12 cellular contexts compared by ENCODE assay signal in the genomic region with DNA sequence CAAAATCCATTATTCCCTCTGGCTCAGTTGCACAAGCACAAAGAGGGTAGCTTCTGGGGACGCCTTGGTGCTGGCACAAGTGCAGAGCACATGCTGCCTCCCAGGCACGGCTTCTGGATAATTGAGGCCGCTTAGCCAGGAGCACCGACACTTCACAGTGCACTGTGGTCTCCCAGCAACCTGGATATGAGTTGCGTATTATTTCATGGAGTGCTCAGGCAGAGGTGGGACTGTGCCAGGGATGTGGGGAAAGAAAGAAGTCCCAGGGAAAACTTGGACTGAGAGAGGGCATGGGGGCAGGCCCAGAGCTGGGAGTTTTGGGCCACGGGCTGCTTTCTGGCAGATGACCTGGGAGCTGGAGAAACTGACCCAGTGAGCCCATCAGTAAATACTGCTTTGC. TPM values are rescaled to one million over a fixed set of nuclear protein-coding genes. Genes with fewer than 3 reads are reported as not detected.
DNase-seq lines count a peak whose midpoint lies in the region; ATAC-seq, FAIRE-seq and TF ChIP-seq lines count a peak whose summit lies in the region.
"Had no signal": no experiment of that assay in that cellular context is flagged by ENCODE, and none has a peak within 500 bp of the region (broad histone marks: within the 10 kb centered on the region; RNA-seq: fewer than 3 reads in every experiment).

No MANE protein-coding gene starts in this region.

- H3K27ac ChIP-seq in VCaP (peak overlapping the region; percentile 81), lung (ENCODE audit: low read depth in 1 of 2, low read length in 1 of 2) (peak overlapping the region; percentile 24 to 62), substantia nigra (ENCODE audit: low read depth, low read length, poor library complexity, severe bottlenecking) (no peak overlapping the region)
- H3K27ac ChIP-seq: BLaER1 treated with 17β-estradiol and CSF1 and Interleukin-3, amounts not matched to agents 10 nM and 100 nM had no signal

- TF ChIP-seq CTCF in VCaP (conservative IDR thresholded peaks at IDR 0.05) (no peak), lung (IDR thresholded peaks at IDR 0.05; ENCODE audit: control extremely low read depth, extremely low read depth) (no peak)

- TF ChIP-seq POLR2A in GM12892 (IDR thresholded peaks at IDR 0.05; ENCODE audit: low read depth, low read length): no peak

- H3K27me3 ChIP-seq in lung (ENCODE audit: control insufficient read depth, insufficient read depth): no peaks in the 10 kb centered on the region
- H3K27me3 ChIP-seq: BLaER1 treated with 17β-estradiol and CSF1 and Interleukin-3, amounts not matched to agents 10 nM and 100 nM had no signal

- no peaks in the 10 kb centered on the region for H3K9me3 ChIP-seq in lung (ENCODE audit: control insufficient read depth in 2 of 2, insufficient read depth in 1 of 2, low read length in 1 of 2)
- H3K9me3 ChIP-seq: BLaER1 treated with 17β-estradiol and CSF1 and Interleukin-3, amounts not matched to agents 10 nM and 100 nM had no signal

- H3K36me3 ChIP-seq in lung (ENCODE audit: control insufficient read depth in 2 of 2, insufficient read depth in 2 of 2, low read length in 2 of 2): peaks cover 0 to 24% of the 10 kb centered on the region in 2 donors

- H3K4me1 ChIP-seq in lung (ENCODE audit: control insufficient read depth in 2 of 2, insufficient read depth in 2 of 2, low read length in 2 of 2): peaks cover 29 to 38% of the 10 kb centered on the region in 2 donors

- FAIRE-seq in GM12892 (lab: Jason Lieb, UNC) (no peak), frontal cortex (lab: Jason Lieb, UNC) (no peak)

- WGBS in lung, 2 donors: 62 to 81% methylated on average over 6 of the region's 6 CpGs

- H3K4me3 ChIP-seq in lung: no peak overlapping the region
- H3K4me3 ChIP-seq: BLaER1 treated with 17β-estradiol and CSF1 and Interleukin-3, amounts not matched to agents 10 nM and 100 nM had no signal

- DNase-seq in globus pallidus (ENCODE audit: low spot score): peak; percentile 62
- DNase-seq in lung (ENCODE audit: low spot score): peak; percentile 75
- peak in 28 of 49 donors; percentile 9 to 70 (median 46) for DNase-seq in substantia nigra (lab: John Stamatoyannopoulos, UW)
- DNase-seq in NCI-H2081 treated with DMSO at 0.1 percent for 48 hours (lab: John Stamatoyannopoulos, UW): no peak
- no peak for DNase-seq in GM12892 (ENCODE audit: insufficient read length)
- DNase-seq in Kasumi-1 (lab: John Stamatoyannopoulos, UW): no peak
- no peak for DNase-seq in frontal cortex (ENCODE audit: low spot score in 2 of 2)
- DNase-seq: activated CD4-positive, alpha-beta T cell treated with anti-CD3 and anti-CD28 coated beads for 48 hours; GDM1; stimulated activated naive CD4-positive, alpha-beta T cell treated with Interleukin-2 at 50 U/mL for 16 hours had no signal

- ATAC-seq in lung (ENCODE audit: insufficient read depth, low FRiP score): peak; percentile 31

RNA-seq across cellular contexts. Expression of gene MPRIP, which starts 37.5 kb away (rescaled TPM):
- 100 to 1,000 TPM; 181 to 342 TPM for total RNA-seq in lung
- polyA plus RNA-seq in lung: 100 to 1,000 TPM; 121 to 168 TPM
- polyA plus RNA-seq in GM12892 (2012; ENCODE audit: missing spikeins): 53.9 TPM
- 131 TPM for total RNA-seq in frontal cortex

Comparison
In these comparisons a context has a peak if more than half of its experiments do, and no peak if none do; other contexts are left out.
1. DNase-seq: peak in globus pallidus (single experiment), lung (single experiment) and substantia nigra (28 of 49); none in NCI-H2081 treated with DMSO at 0.1 percent for 48 hours (single experiment), GM12892 (single experiment), Kasumi-1 (0 of 2) and frontal cortex (0 of 2).